In the genomic region with DNA sequence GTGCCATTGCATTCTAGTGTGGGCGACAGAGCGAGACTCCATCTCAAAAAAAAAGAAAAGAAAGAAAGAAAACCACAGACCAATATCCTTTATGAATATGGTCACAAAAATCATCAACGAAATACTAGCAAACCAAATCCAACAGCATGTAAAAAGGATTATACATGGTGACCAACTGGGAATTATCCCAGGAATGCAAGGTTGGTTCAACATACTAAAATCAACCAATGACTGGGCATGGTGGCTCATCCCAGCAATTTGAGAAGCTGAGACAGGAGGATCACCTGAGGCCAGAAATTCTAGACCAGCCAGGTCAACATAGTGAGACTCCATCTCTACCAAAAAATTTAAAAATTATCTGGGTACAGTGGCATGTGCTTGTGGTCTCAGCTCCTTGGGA, we compare ENCODE assay signal across 2 cellular contexts.
TF ChIP-seq lines count a peak whose summit lies in the region.

No MANE protein-coding gene starts in this region.

TF ChIP-seq in HEK293, 187 proteins besides CTCF, POLR2A, EP300 and RAD21:
- TF ChIP-seq, protein P1, sequence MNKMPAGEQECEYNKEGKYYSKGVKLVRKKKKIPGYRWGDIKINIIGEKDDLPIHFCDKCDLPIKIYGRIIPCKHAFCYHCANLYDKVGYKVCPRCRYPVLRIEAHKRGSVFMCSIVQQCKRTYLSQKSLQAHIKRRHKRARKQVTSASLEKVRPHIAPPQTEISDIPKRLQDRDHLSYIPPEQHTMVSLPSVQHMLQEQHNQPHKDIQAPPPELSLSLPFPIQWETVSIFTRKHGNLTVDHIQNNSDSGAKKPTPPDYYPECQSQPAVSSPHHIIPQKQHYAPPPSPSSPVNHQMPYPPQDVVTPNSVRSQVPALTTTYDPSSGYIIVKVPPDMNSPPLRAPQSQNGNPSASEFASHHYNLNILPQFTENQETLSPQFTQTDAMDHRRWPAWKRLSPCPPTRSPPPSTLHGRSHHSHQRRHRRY (tag by site-specific recombination; IDR thresholded peaks at IDR 0.05), result no peak
- no peak for TF ChIP-seq ZNF610 (tag by site-specific recombination; IDR thresholded peaks at IDR 0.05; ENCODE audit: borderline replicate concordance)
- no peak for TF ChIP-seq ZNF302 (tag by site-specific recombination; IDR thresholded peaks at IDR 0.05; ENCODE audit: low read depth)
- TF ChIP-seq SETDB1 (IDR thresholded peaks at IDR 0.05; ENCODE audit: insufficient read length, low read length), result peak; percentile 26

TF ChIP-seq in HepG2, 621 proteins besides CTCF, POLR2A, EP300 and RAD21:
- TF ChIP-seq, protein P2, sequence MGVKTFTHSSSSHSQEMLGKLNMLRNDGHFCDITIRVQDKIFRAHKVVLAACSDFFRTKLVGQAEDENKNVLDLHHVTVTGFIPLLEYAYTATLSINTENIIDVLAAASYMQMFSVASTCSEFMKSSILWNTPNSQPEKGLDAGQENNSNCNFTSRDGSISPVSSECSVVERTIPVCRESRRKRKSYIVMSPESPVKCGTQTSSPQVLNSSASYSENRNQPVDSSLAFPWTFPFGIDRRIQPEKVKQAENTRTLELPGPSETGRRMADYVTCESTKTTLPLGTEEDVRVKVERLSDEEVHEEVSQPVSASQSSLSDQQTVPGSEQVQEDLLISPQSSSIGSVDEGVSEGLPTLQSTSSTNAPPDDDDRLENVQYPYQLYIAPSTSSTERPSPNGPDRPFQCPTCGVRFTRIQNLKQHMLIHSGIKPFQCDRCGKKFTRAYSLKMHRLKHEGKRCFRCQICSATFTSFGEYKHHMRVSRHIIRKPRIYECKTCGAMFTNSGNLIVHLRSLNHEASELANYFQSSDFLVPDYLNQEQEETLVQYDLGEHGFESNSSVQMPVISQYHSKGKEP (CRISPR knock-in tag; IDR thresholded peaks at IDR 0.05), result no peak
- TF ChIP-seq, protein P3, sequence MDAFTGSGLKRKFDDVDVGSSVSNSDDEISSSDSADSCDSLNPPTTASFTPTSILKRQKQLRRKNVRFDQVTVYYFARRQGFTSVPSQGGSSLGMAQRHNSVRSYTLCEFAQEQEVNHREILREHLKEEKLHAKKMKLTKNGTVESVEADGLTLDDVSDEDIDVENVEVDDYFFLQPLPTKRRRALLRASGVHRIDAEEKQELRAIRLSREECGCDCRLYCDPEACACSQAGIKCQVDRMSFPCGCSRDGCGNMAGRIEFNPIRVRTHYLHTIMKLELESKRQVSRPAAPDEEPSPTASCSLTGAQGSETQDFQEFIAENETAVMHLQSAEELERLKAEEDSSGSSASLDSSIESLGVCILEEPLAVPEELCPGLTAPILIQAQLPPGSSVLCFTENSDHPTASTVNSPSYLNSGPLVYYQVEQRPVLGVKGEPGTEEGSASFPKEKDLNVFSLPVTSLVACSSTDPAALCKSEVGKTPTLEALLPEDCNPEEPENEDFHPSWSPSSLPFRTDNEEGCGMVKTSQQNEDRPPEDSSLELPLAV (CRISPR knock-in tag; conservative IDR thresholded peaks at IDR 0.05; ENCODE audit: low read depth), result no peak
- TF ChIP-seq ZBTB21 (CRISPR knock-in tag; IDR thresholded peaks at IDR 0.05), result no peak
- no peak for TF ChIP-seq ZNF737 (CRISPR knock-in tag; IDR thresholded peaks at IDR 0.05; ENCODE audit: borderline replicate concordance)
- TF ChIP-seq HNRNPK (IDR thresholded peaks at IDR 0.05; ENCODE audit: low read depth, low read length, poor library complexity, severe bottlenecking), result no peak
TF ChIP-seq in HepG2: peak in this region for 0.
